ENCODE assay signal across 8 cellular contexts in genomic region chr7:3260425-3260762, GRCh38. TPM values are rescaled to one million over a fixed set of nuclear protein-coding genes. Genes with fewer than 3 reads are reported as not detected.
DNase-seq lines count a peak whose midpoint lies in the region; ATAC-seq and TF ChIP-seq lines count a peak whose summit lies in the region.

No MANE protein-coding gene starts in this region.

- H3K36me3 ChIP-seq in adipocyte (ENCODE audit: control insufficient read depth, insufficient read depth, low read length, severe bottlenecking) (no peaks in the 10 kb centered on the region), kidney epithelial cell (ENCODE audit: control insufficient read depth, insufficient read depth, low read length) (no peaks in the 10 kb centered on the region), tibial nerve (no peaks in the 10 kb centered on the region)

- H3K4me3 ChIP-seq in adipocyte (ENCODE audit: low read length) (peak overlapping the region; percentile 89), kidney epithelial cell (ENCODE audit: low read depth, low read length) (peak overlapping the region; percentile 29), tibial nerve (peak overlapping the region; percentile 30 to 50 (median 35))

- TF ChIP-seq EP300 in tibial nerve (IDR thresholded peaks at IDR 0.05), result no peak

- H3K27ac ChIP-seq in tibial nerve, result peak overlapping the region in 1 of 4 donors; percentile 18

- H3K4me1 ChIP-seq in adipocyte (ENCODE audit: control insufficient read depth, insufficient read depth, low read length), result peaks cover 3% of the 10 kb centered on the region
- no peaks in the 10 kb centered on the region for H3K4me1 ChIP-seq in tibial nerve

- peaks cover 4% of the 10 kb centered on the region for H3K9me3 ChIP-seq in adipocyte (ENCODE audit: control insufficient read depth, low read length)
- H3K9me3 ChIP-seq in tibial nerve, result no peaks in the 10 kb centered on the region

- TF ChIP-seq POLR2A in tibial nerve (IDR thresholded peaks at IDR 0.05), result no peak

- WGBS in tibial nerve, 2 donors, result 21 to 22% methylated on average over 10 of the region's 10 CpGs

- DNase-seq in NCI-H82 (lab: John Stamatoyannopoulos, UW), result peak; percentile 41
- DNase-seq in NCI-H82 treated with DMSO at 0.1 percent for 48 hours (lab: John Stamatoyannopoulos, UW; ENCODE audit: unreplicated experiment), result no peak
- peak; percentile 59 for DNase-seq in adipocyte (ENCODE audit: low read depth)
- no peak for DNase-seq in kidney epithelial cell (ENCODE audit: low read depth)
- DNase-seq in tibial nerve (ENCODE audit: low spot score in 2 of 2), result no peak
- DNase-seq in midbrain (lab: John Stamatoyannopoulos, UW), result no peak
- no peak for DNase-seq in activated effector memory CD4-positive, alpha-beta T cell treated with Interleukin-2 at 50 U/mL for 16 hours

- ATAC-seq in GM18498 (IDR thresholded peaks at IDR 0.05; ENCODE audit: unreplicated experiment), result no peak

- H3K27me3 ChIP-seq in adipocyte (replicated peaks; ENCODE audit: control insufficient read depth, insufficient read depth, low read length), result peaks cover 12% of the 10 kb centered on the region
- no peaks in the 10 kb centered on the region for H3K27me3 ChIP-seq in kidney epithelial cell (ENCODE audit: control insufficient read depth, insufficient read depth, low read length)
- H3K27me3 ChIP-seq in tibial nerve, result no peaks in the 10 kb centered on the region

- TF ChIP-seq CTCF in kidney epithelial cell (IDR thresholded peaks at IDR 0.05; ENCODE audit: insufficient read depth, low read length, poor library complexity, severe bottlenecking) (no peak), tibial nerve (IDR thresholded peaks at IDR 0.05) (no peak)

- peak overlapping the region; percentile 83 for H3K9ac ChIP-seq in adipocyte (ENCODE audit: low read length)

RNA-seq across cellular contexts. Expression of gene SDK1, which starts 40.7 kb away (rescaled TPM):
- total RNA-seq in kidney epithelial cell (3.9 and 5.0 TPM in 2 replicates), tibial nerve (10 to 100 TPM in 3 of 4 donors, 1 to 10 TPM in 1; 8.2 to 16.2 (median 12.9) TPM)

Comparison
In these comparisons a context has a peak if more than half of its experiments do, and no peak if none do; other contexts are left out.
1. DNase-seq: peak in NCI-H82 (single experiment) and adipocyte (single experiment); none in NCI-H82 treated with DMSO at 0.1 percent for 48 hours (single experiment), kidney epithelial cell (single experiment), tibial nerve (0 of 2), midbrain (single experiment) and activated effector memory CD4-positive, alpha-beta T cell treated with Interleukin-2 at 50 U/mL for 16 hours (single experiment).
2. H3K4me3 ChIP-seq: peak in every context shown above with its lines; median percentile 89 in adipocyte; 35 in tibial nerve; 29 in kidney epithelial cell.